Comparison of ENCODE assay signal across 9 cellular contexts in the genomic region with DNA sequence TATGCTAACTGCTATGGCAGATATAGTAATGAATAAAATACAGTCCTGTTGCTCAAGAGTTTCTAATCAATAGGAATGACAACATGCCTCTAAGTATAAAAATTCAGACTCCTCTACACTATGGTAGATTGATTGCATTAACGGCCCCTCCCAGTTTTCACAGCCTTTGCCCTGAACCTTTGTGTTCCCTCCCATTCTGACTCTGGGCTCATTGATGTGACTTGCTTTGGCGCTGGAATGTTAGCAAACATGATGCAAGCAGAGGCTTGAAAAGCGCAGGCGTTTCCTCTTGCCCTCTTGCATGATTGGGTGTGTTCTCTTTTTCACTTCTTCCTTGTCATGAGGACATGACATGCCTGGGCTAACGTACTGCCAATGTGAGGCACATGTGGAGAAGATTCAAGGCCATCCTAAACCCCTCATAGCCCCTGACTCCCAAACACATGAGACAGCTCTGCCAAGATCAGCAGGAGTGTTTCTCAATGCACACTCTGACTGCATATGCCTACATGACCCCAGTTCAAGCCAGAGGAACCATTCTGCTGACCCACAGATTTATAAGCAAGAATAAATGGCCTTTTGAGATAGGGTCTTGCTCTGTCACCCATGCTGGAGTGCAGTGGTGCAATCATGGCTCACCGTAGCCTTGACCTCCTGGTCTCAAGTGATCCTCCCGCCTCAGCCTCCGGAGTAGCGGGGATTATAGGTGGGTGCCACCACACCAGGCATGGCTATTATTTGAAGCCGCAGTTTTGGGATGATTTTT. TPM values are rescaled to one million over a fixed set of nuclear protein-coding genes. Genes with fewer than 3 reads are reported as not detected.
A peak's percentile ranks its signal among the peaks of the same experiment; 100 is the strongest.
DNase-seq lines count a peak whose midpoint lies in the region; ATAC-seq and TF ChIP-seq lines count a peak whose summit lies in the region.
"Had no signal": no experiment of that assay in that cellular context is flagged by ENCODE, and none has a peak within 500 bp of the region (broad histone marks: within the 10 kb centered on the region; RNA-seq: fewer than 3 reads in every experiment).

No MANE protein-coding gene starts in this region.

- H3K4me3 ChIP-seq in heart left ventricle, result no peak overlapping the region
- no peak overlapping the region for H3K4me3 ChIP-seq in skeletal muscle cell (ENCODE audit: low read depth, low read length)
- H3K4me3 ChIP-seq: dorsolateral prefrontal cortex had no signal

- intact Hi-C loops in heart left ventricle (cut with DNase I), result loop anchor here in 6 of 10 donors (5.0 to 10.0 kb wide), 5 partner anchors 122 to 248 kb away; a partner anchor contains a TSS

- no peak for TF ChIP-seq CTCF in heart left ventricle (IDR thresholded peaks at IDR 0.05)

- H3K27me3 ChIP-seq in heart left ventricle, result no peaks in the 10 kb centered on the region
- H3K27me3 ChIP-seq: dorsolateral prefrontal cortex had no signal

- DNase-seq in SIG-M5 (lab: John Stamatoyannopoulos, UW), result peak; percentile 72
- DNase-seq in heart left ventricle, result peak in 4 of 5 donors; percentile 38 to 52 (median 45)
- peak; percentile 55 for DNase-seq in skeletal muscle cell (ENCODE audit: low read depth)
- no peak for DNase-seq in OCI-M2 (lab: John Stamatoyannopoulos, UW; ENCODE audit: unreplicated experiment)
- DNase-seq in NCI-H446 (lab: John Stamatoyannopoulos, UW), result no peak
- no peak for DNase-seq in NK-92 treated with Interleukin-12 subunit alpha and Interleukin-12 subunit beta, amount 100 ng/mL, for 24 hours (lab: John Stamatoyannopoulos, UW)
- DNase-seq in foreskin melanocyte, result no peak
- DNase-seq: dorsolateral prefrontal cortex had no signal

- peaks cover 0 to 46% (median under 1%) of the 10 kb centered on the region in 12 donors for H3K4me1 ChIP-seq in heart left ventricle

- H3K36me3 ChIP-seq in heart left ventricle, result no peaks in the 10 kb centered on the region

- H3K27ac ChIP-seq in heart left ventricle, result peak overlapping the region in 6 of 12 donors; percentile 4 to 72 (median 27)

- ATAC-seq in GM21515 (IDR thresholded peaks at IDR 0.05; ENCODE audit: unreplicated experiment), result peak; percentile 49
- peak; percentile 62 to 87 (median 84) for ATAC-seq in heart left ventricle

- no peak for TF ChIP-seq POLR2A in heart left ventricle (IDR thresholded peaks at IDR 0.05)

- no peaks in the 10 kb centered on the region for H3K9me3 ChIP-seq in heart left ventricle

- 69 to 79% (median 72%) methylated on average over 10 of the region's 10 CpGs for WGBS in heart left ventricle, 4 donors

RNA-seq across cellular contexts. Expression of a gene that starts 49.7 kb away (rescaled TPM):
- 10 to 100 TPM in 1 of 9 donors, 1 to 10 TPM in 3, under 1 TPM in 5; 0.16 to 11.2 (median 0.83) TPM for total RNA-seq in heart left ventricle
- under 1 TPM; 0.08 to 0.21 TPM for polyA plus RNA-seq in heart left ventricle

Comparison
In these comparisons a context has a peak if more than half of its experiments do, and no peak if none do; other contexts are left out.
1. DNase-seq: peak in SIG-M5 (single experiment), heart left ventricle (4 of 5) and skeletal muscle cell (single experiment); none in OCI-M2 (single experiment), NCI-H446 (0 of 2), NK-92 treated with Interleukin-12 subunit alpha and Interleukin-12 subunit beta, amount 100 ng/mL, for 24 hours (single experiment) and foreskin melanocyte (single experiment).